ENCODE assay signal across 19 cellular contexts in the genomic region with DNA sequence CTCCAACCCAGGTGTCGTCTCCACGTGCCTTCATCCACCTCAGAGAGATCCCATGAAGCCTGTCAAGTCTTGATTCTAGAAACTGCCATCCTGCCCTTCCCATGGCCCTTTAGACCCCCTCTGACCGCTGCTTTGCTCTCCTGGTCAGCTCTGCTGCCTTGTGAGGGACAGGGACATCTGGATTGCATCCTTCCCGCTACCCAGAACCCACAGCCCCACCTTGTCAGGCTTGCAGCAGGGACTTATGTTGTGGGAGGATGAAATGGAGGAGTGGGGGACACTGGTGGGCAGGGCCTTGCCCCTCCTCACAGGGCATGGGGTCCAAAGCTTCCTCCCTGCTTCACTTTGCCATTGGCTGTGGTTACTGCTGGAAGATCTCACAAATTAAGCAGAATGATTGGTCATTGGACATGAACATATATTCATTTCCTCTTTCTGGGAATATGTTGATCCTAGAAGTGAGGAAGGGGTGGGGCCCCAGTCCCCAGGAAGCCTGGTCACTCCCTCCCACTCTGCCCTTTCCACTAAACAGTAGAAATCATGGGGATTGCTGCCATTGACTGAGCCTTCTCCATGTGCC. TPM values are rescaled to one million over a fixed set of nuclear protein-coding genes. Genes with fewer than 3 reads are reported as not detected.
"Had no signal": no experiment of that assay in that cellular context is flagged by ENCODE, and none has a peak within 500 bp of the region (broad histone marks: within the 10 kb centered on the region; RNA-seq: fewer than 3 reads in every experiment).

No MANE protein-coding gene starts in this region.

- H3K36me3 Mint-ChIP-seq: memory B cell, T-cell, type B pancreatic cell, WTC11 had no signal

- H3K4me3 Mint-ChIP-seq: memory B cell; nephron progenitor cell; stimulated activated naive CD8-positive, alpha-beta T cell treated with anti-CD3 and anti-CD28 coated beads, Interleukin-15, Interleukin-2, amounts not matched to agents 100 ng/mL and 50 ng/mL, for 24 hours; T-cell; type B pancreatic cell; WTC11 had no signal

- H3K27ac Mint-ChIP-seq: memory B cell; nephron progenitor cell; stimulated activated naive CD8-positive, alpha-beta T cell treated with anti-CD3 and anti-CD28 coated beads, Interleukin-15, Interleukin-2, amounts not matched to agents 100 ng/mL and 50 ng/mL, for 24 hours; T-cell; WTC11 had no signal

- H3K9me3 Mint-ChIP-seq: memory B cell; nephron progenitor cell; stimulated activated naive CD8-positive, alpha-beta T cell treated with anti-CD3 and anti-CD28 coated beads, Interleukin-15, Interleukin-2, amounts not matched to agents 100 ng/mL and 50 ng/mL, for 24 hours; T-cell; type B pancreatic cell; WTC11 had no signal

- ATAC-seq: gastrocnemius medialis, heart right ventricle, left lung, psoas muscle, right lobe of liver, T-cell had no signal

- DNase-seq: activated CD4-positive, alpha-beta T cell treated with anti-CD3 and anti-CD28 coated beads for 48 hours; activated CD8-positive, alpha-beta memory T cell treated with anti-CD3 and anti-CD28 coated beads, Interleukin-2, amount 50 U/mL, for 48 hours; activated gamma-delta T cell treated with Interleukin-2 at 50 U/mL for 16 hours; aorta; gastrocnemius medialis; heart right ventricle; left lung; nephron progenitor cell; psoas muscle; right lobe of liver; T-cell; T-helper 9 cell had no signal

RNA-seq across cellular contexts. Expression of gene GLP1R, which starts 4.5 kb away (rescaled TPM):
- total RNA-seq: aorta, dermis microvascular lymphatic vessel endothelial cell, epithelial cell of proximal tubule, gastrocnemius medialis, osteocyte, psoas muscle, right lobe of liver had no signal
